ENCODE assay signal across 12 cellular contexts in genomic region chr9:137115394-137116026, GRCh38. TPM values are rescaled to one million over a fixed set of nuclear protein-coding genes. Genes with fewer than 3 reads are reported as not detected.
DNase-seq lines count a peak whose midpoint lies in the region; ATAC-seq, FAIRE-seq and TF ChIP-seq lines count a peak whose summit lies in the region.
"Had no signal": no experiment of that assay in that cellular context is flagged by ENCODE, and none has a peak within 500 bp of the region (broad histone marks: within the 10 kb centered on the region; RNA-seq: fewer than 3 reads in every experiment).

No MANE protein-coding gene starts in this region.

- no peak overlapping the region for H3K4me3 ChIP-seq in MM.1S (ENCODE audit: low read length)
- no peak overlapping the region for H3K4me3 ChIP-seq in endocrine pancreas (ENCODE audit: control insufficient read depth, insufficient read depth, low read length)
- peak overlapping the region in 3 of 4 donors; percentile 76 to 97 (median 87) for H3K4me3 ChIP-seq in gastrocnemius medialis

- H2AFZ ChIP-seq in MM.1S (ENCODE audit: low read length) = peak overlapping the region; percentile 69; the same call in 1 of the 2 replicates

- no peak for FAIRE-seq in frontal cortex (lab: Jason Lieb, UNC)

- H3K4me2 ChIP-seq in MM.1S (ENCODE audit: low read depth, low read length) = peak overlapping the region; percentile 95

- DNase-seq in GM03348 (ENCODE audit: low spot score) = peak; percentile 4
- no peak for DNase-seq in MM.1S
- no peak for DNase-seq in gastrocnemius medialis
- DNase-seq in frontal cortex (ENCODE audit: low spot score in 2 of 2) = no peak
- no peak for DNase-seq in NCI-H146 treated with DMSO at 0.1 percent for 48 hours (lab: John Stamatoyannopoulos, UW; ENCODE audit: unreplicated experiment)
- no peak for DNase-seq in NCI-H2227 treated with DMSO at 0.1 percent for 48 hours (lab: John Stamatoyannopoulos, UW)
- DNase-seq: foreskin fibroblast, mesendoderm, NCI-H526 had no signal

- intact Hi-C loops in gastrocnemius medialis (cut with DNase I; ENCODE audit: low total_unique reads) = loop anchor here (1.0 to 2.0 kb wide), 2 partner anchors 29 to 73 kb away; partner anchors contain the start of genes ANAPC2, MAN1B1 and SSNA1

- no peaks in the 10 kb centered on the region for H3K79me2 ChIP-seq in MM.1S (ENCODE audit: low read length)

- H3K27ac ChIP-seq in MM.1S (ENCODE audit: low read length) (no peak overlapping the region), gastrocnemius medialis (no peak overlapping the region)
- H3K27ac ChIP-seq: KMS-11 had no signal

- no peaks in the 10 kb centered on the region for H3F3A ChIP-seq in MM.1S (ENCODE audit: insufficient read depth, low read length)

- H3K9ac ChIP-seq in MM.1S (ENCODE audit: low read length) = no peak overlapping the region
- peak overlapping the region; percentile 51 for H3K9ac ChIP-seq in endocrine pancreas (ENCODE audit: control insufficient read depth, insufficient read depth, low read length)
- H3K9ac ChIP-seq: KMS-11 had no signal

- TF ChIP-seq POLR2A in gastrocnemius medialis (IDR thresholded peaks at IDR 0.05) = no peak

- ATAC-seq in gastrocnemius medialis = no peak

- H3K4me1 ChIP-seq in MM.1S (ENCODE audit: low read length) (peaks cover 4% of the 10 kb centered on the region; the same call in 1 of the 2 replicates), endocrine pancreas (ENCODE audit: control insufficient read depth, insufficient read depth, low read length) (no peaks in the 10 kb centered on the region), gastrocnemius medialis (peaks cover 6 to 9% of the 10 kb centered on the region in 2 donors)

- H3K27me3 ChIP-seq in MM.1S (replicated peaks; ENCODE audit: insufficient read depth, low read length) (peaks cover 15% of the 10 kb centered on the region), endocrine pancreas (ENCODE audit: control insufficient read depth, insufficient read depth, low read length) (no peaks in the 10 kb centered on the region), gastrocnemius medialis (no peaks in the 10 kb centered on the region)

- no peaks in the 10 kb centered on the region for H3K9me2 ChIP-seq in MM.1S (replicated peaks; ENCODE audit: insufficient read depth, low read length)

- H3K36me3 ChIP-seq in MM.1S (replicated peaks; ENCODE audit: insufficient read depth, low read length) (no peaks in the 10 kb centered on the region), endocrine pancreas (ENCODE audit: control insufficient read depth, insufficient read depth, low read length) (no peaks in the 10 kb centered on the region), gastrocnemius medialis (peaks cover 0 to 20% of the 10 kb centered on the region in 2 donors)

- no peaks in the 10 kb centered on the region for H4K20me1 ChIP-seq in MM.1S (ENCODE audit: insufficient read depth, low read length)

- in situ Hi-C loops in gastrocnemius medialis (cut with MboI; ENCODE audit: low sequenced_read_pairs in 4 of 4) = loop anchor here in 2 of 4 donors (10.0 kb wide), 1 partner anchor 119 kb away; the partner anchor contains the start of gene SLC34A3 (in 2 of the 2)

- H3K9me3 ChIP-seq in MM.1S (replicated peaks; ENCODE audit: insufficient read depth, low read length) (no peaks in the 10 kb centered on the region), endocrine pancreas (ENCODE audit: control insufficient read depth, low read length) (no peaks in the 10 kb centered on the region), gastrocnemius medialis (no peaks in the 10 kb centered on the region)

- TF ChIP-seq CTCF in MM.1S (IDR thresholded peaks at IDR 0.05; ENCODE audit: low read length) (no peak), gastrocnemius medialis (IDR thresholded peaks at IDR 0.05 in 4 of 5, conservative IDR thresholded peaks at IDR 0.05 in 1 of 5) (no peak)

RNA-seq across cellular contexts. Expression of gene DPP7, which starts 1.0 kb away (rescaled TPM):
- total RNA-seq in gastrocnemius medialis (10 to 100 TPM; 36.9 to 63.1 (median 55.9) TPM), frontal cortex (38.3 TPM)

RNA-seq across cellular contexts. Expression of gene GRIN1, which starts 23.4 kb away (rescaled TPM):
- total RNA-seq in gastrocnemius medialis (not detected), frontal cortex (29.8 TPM)
- total RNA-seq: subcutaneous adipose tissue had no signal

RNA-seq across cellular contexts. Expression of gene MAN1B1, which starts 28.7 kb away (rescaled TPM):
- 10 to 100 TPM; 15.9 to 31.9 (median 21.1) TPM for total RNA-seq in gastrocnemius medialis
- total RNA-seq in frontal cortex = 42.0 TPM

RNA-seq across cellular contexts. Expression of gene UAP1L1, which starts 38.2 kb away (rescaled TPM):
- 1 to 10 TPM in 2 of 4 donors, under 1 TPM in 2; 0.49 to 2.5 (median 1.5) TPM for total RNA-seq in gastrocnemius medialis
- total RNA-seq in frontal cortex = 0.41 TPM

RNA-seq across cellular contexts. Expression of gene SAPCD2, which starts 45.2 kb away (rescaled TPM):
- total RNA-seq in gastrocnemius medialis (under 1 TPM in 3 of 4 donors, not detected in 1; 0.16 to 0.24 (median 0.17) TPM), frontal cortex (1.2 TPM)

Comparison
In these comparisons a context has a peak if more than half of its experiments do, and no peak if none do; other contexts are left out.
1. H3K4me3 ChIP-seq: peak in gastrocnemius medialis (3 of 4); none in MM.1S (single experiment) and endocrine pancreas (single experiment).
2. RNA of gene GRIN1, which starts 23.4 kb away (total RNA-seq): 29.8 TPM in frontal cortex (single experiment); not detected in gastrocnemius medialis; every median in the first group is over 10 times any median in the second.